ENCODE assay signal across 26 cellular contexts in genomic region chr2:100223502-100223901, GRCh38.
"Had no signal": no experiment of that assay in that cellular context is flagged by ENCODE, and none has a peak within 500 bp of the region (broad histone marks: within the 10 kb centered on the region; RNA-seq: fewer than 3 reads in every experiment).

No MANE protein-coding gene starts in this region.

- H3K27ac Mint-ChIP-seq: dendritic cell treated with granulocyte-macrophage colony-stimulating factor and Interleukin-4, amounts not matched to agents 40 ng/mL and 50 ng/mL, for 4 days; effector memory CD8-positive, alpha-beta T cell; endodermal cell had no signal

- H3K27me3 ChIP-seq: colonic mucosa, esophagus squamous epithelium, gastrocnemius medialis, heart right ventricle, left lung had no signal

- H3K9me3 ChIP-seq: colonic mucosa, esophagus squamous epithelium, gastrocnemius medialis, heart right ventricle, left lung, lower lobe of right lung had no signal

- ATAC-seq: effector memory CD8-positive, alpha-beta T cell; esophagus mucosa; gastrocnemius medialis; heart right ventricle; left cardiac atrium; left ventricle myocardium superior had no signal

- FAIRE-seq: endometrium, islet of Langerhans, keratinocyte had no signal

- H3K4me3 ChIP-seq: colonic mucosa, esophagus squamous epithelium, gastrocnemius medialis, heart right ventricle, left lung, lower lobe of right lung had no signal

- H3K27me3 Mint-ChIP-seq: dendritic cell treated with granulocyte-macrophage colony-stimulating factor and Interleukin-4, amounts not matched to agents 40 ng/mL and 50 ng/mL, for 4 days had no signal

- H3K4me3 Mint-ChIP-seq: dendritic cell treated with granulocyte-macrophage colony-stimulating factor and Interleukin-4, amounts not matched to agents 40 ng/mL and 50 ng/mL, for 4 days; effector memory CD8-positive, alpha-beta T cell; endodermal cell had no signal

- H3K27ac ChIP-seq: colonic mucosa, epithelial cell of prostate, esophagus squamous epithelium, gastrocnemius medialis, heart right ventricle, left lung, lower lobe of right lung had no signal

- H3K4me1 Mint-ChIP-seq: endodermal cell had no signal

- H3K36me3 ChIP-seq: colonic mucosa, esophagus squamous epithelium, gastrocnemius medialis, heart right ventricle, left lung, lower lobe of right lung had no signal

- H3K4me1 ChIP-seq: colonic mucosa, esophagus squamous epithelium, gastrocnemius medialis, heart right ventricle, left lung, lower lobe of right lung had no signal

- H3K9me3 Mint-ChIP-seq: dendritic cell treated with granulocyte-macrophage colony-stimulating factor and Interleukin-4, amounts not matched to agents 40 ng/mL and 50 ng/mL, for 4 days; endodermal cell had no signal

- DNase-seq: colonic mucosa; cortex of kidney; effector CD8-positive, alpha-beta T cell; effector memory CD8-positive, alpha-beta T cell; endodermal cell; erythroblast; esophagus squamous epithelium; foreskin fibroblast; foreskin melanocyte; gastrocnemius medialis; glutamatergic neuron; head of caudate nucleus; heart right ventricle; hippocampal formation; left cardiac atrium; left ventricle myocardium superior; lower lobe of right lung; mesendoderm; midbrain had no signal
